Comparison of ENCODE assay signal across 9 cellular contexts in the genomic region with DNA sequence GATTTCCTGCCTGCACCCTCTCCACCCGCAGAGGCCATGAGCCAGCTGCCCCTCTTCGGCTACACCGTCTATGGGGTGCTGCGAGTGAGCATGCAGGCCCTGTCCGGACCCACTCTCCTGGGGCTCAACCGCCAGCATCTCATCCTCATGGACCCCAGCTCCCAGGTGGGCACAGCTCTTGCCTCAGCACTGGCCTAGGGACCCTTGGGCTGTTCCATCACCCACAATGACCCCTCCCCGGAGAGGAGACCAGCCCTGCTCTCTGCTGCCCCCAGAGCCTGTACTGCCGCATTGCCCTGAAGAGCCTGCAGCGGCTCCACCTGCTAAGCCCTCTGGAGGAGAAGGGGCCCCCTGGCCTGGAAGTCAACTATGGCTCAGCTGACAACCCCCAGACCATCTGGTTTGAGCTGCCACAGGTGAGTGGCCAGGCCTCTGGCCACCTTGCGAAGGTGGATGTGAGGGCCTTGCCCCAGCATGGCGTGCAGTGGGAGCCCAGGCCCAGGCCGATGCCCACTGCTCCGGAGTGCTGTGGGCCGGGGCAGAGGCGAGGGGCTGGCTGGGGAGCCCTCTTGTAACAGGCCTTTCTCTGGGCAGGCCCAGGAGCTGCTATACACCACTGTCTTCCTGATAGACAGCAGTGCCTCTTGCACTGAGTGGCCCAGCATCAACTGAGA. TPM values are rescaled to one million over a fixed set of nuclear protein-coding genes. Genes with fewer than 3 reads are reported as not detected.
DNase-seq lines count a peak whose midpoint lies in the region; ATAC-seq and TF ChIP-seq lines count a peak whose summit lies in the region.
"Had no signal": no experiment of that assay in that cellular context is flagged by ENCODE, and none has a peak within 500 bp of the region (broad histone marks: within the 10 kb centered on the region; RNA-seq: fewer than 3 reads in every experiment).

No MANE protein-coding gene starts in this region.

- H3K36me3 Mint-ChIP-seq in CD4-positive, alpha-beta T cell (ENCODE audit: low read depth): peaks cover 4% of the 10 kb centered on the region
- H3K36me3 Mint-ChIP-seq in H9 (ENCODE audit: insufficient read depth in 1 of 3, low read depth in 3 of 3): peaks cover 0 to 15% (median 2%) of the 10 kb centered on the region in 3 experiments; a peak in 3 of 7 replicates
- H3K36me3 Mint-ChIP-seq in stimulated activated memory B cell treated with anti-CD40 and anti-IgM and Interleukin-4, amounts not matched to agents 10 μg/mL and 1 μg/mL and 100 μg/mL, for 72 hours: no peaks in the 10 kb centered on the region

- H3K27ac ChIP-seq in CD4-positive, alpha-beta T cell (ENCODE audit: low read depth, low read length): no peak overlapping the region
- H3K27ac ChIP-seq in H9 (ENCODE audit: insufficient read length, low read depth, low read length) (no peak overlapping the region), VCaP (no peak overlapping the region)

- no peaks in the 10 kb centered on the region for H4K20me1 ChIP-seq in H9 (ENCODE audit: control insufficient read depth, insufficient read depth, insufficient read length)

- H2BK120ac ChIP-seq in H9 (ENCODE audit: low read depth, low read length, poor library complexity, severe bottlenecking): no peak overlapping the region

- no peak overlapping the region for H3K27ac Mint-ChIP-seq in CD4-positive, alpha-beta T cell
- H3K27ac Mint-ChIP-seq in H9: no peak overlapping the region
- H3K27ac Mint-ChIP-seq in stimulated activated memory B cell treated with anti-CD40 and anti-IgM and Interleukin-4, amounts not matched to agents 10 μg/mL and 1 μg/mL and 100 μg/mL, for 72 hours: no peak overlapping the region

- H3K4me3 Mint-ChIP-seq in CD4-positive, alpha-beta T cell: no peak overlapping the region
- no peak overlapping the region for H3K4me3 Mint-ChIP-seq in H9
- H3K4me3 Mint-ChIP-seq in stimulated activated memory B cell treated with anti-CD40 and anti-IgM and Interleukin-4, amounts not matched to agents 10 μg/mL and 1 μg/mL and 100 μg/mL, for 72 hours: no peak overlapping the region

- H3K23ac ChIP-seq in H9 (ENCODE audit: insufficient read length, low read depth, low read length): no peak overlapping the region

- no CpG with 5 or more reads among the region's 15 CpGs for WGBS in H9 (ENCODE audit: extremely low coverage, insufficient read length, low lambda C conversion rate)

- no peak overlapping the region for H3K4me2 ChIP-seq in H9 (ENCODE audit: insufficient read depth, insufficient read length, low read length)

- no peaks in the 10 kb centered on the region for H3K9me3 Mint-ChIP-seq in CD4-positive, alpha-beta T cell
- H3K9me3 Mint-ChIP-seq in H9: no peaks in the 10 kb centered on the region
- H3K9me3 Mint-ChIP-seq in stimulated activated memory B cell treated with anti-CD40 and anti-IgM and Interleukin-4, amounts not matched to agents 10 μg/mL and 1 μg/mL and 100 μg/mL, for 72 hours: no peaks in the 10 kb centered on the region

- no peak overlapping the region for H2BK5ac ChIP-seq in H9 (ENCODE audit: insufficient read length, low read length)

- H3K9me3 ChIP-seq in CD4-positive, alpha-beta T cell (ENCODE audit: control insufficient read depth, low read length): no peaks in the 10 kb centered on the region
- H3K9me3 ChIP-seq in H9 (ENCODE audit: control insufficient read depth, low read depth, low read length): no peaks in the 10 kb centered on the region

- CTCF ChIA-PET in CD4-positive, alpha-beta T cell (lab: Charles Lee): no interaction called here

- H2AFZ ChIP-seq in H9 (ENCODE audit: low read length): no peak overlapping the region

- H2AK5ac ChIP-seq in H9 (ENCODE audit: insufficient read length, low read length): no peak overlapping the region

- TF ChIP-seq CTCF in CD4-positive, alpha-beta T cell (IDR thresholded peaks at IDR 0.05): peak; percentile 26
- TF ChIP-seq CTCF in H9 (conservative IDR thresholded peaks at IDR 0.05) (peak; percentile 90), VCaP (conservative IDR thresholded peaks at IDR 0.05) (peak; percentile 71)

- H3K4ac ChIP-seq in H9 (ENCODE audit: low read depth, low read length): no peak overlapping the region

- no peaks in the 10 kb centered on the region for H3K23me2 ChIP-seq in H9 (ENCODE audit: insufficient read length, low read depth, low read length, poor library complexity, severe bottlenecking)

- no peak overlapping the region for H4K91ac ChIP-seq in H9 (ENCODE audit: insufficient read length, low read depth, low read length)

- H3K79me1 ChIP-seq in H9 (ENCODE audit: insufficient read depth, low read depth, low read length, poor library complexity, severe bottlenecking): no peaks in the 10 kb centered on the region

- no peak overlapping the region for H2BK15ac ChIP-seq in H9 (ENCODE audit: low read depth, low read length)

- no peaks in the 10 kb centered on the region for H3K4me1 Mint-ChIP-seq in CD4-positive, alpha-beta T cell (ENCODE audit: low read depth)
- H3K4me1 Mint-ChIP-seq in H9: no peaks in the 10 kb centered on the region
- no peaks in the 10 kb centered on the region for H3K4me1 Mint-ChIP-seq in stimulated activated memory B cell treated with anti-CD40 and anti-IgM and Interleukin-4, amounts not matched to agents 10 μg/mL and 1 μg/mL and 100 μg/mL, for 72 hours

- H3K27me3 ChIP-seq in CD4-positive, alpha-beta T cell (ENCODE audit: control insufficient read depth, insufficient read depth, low read length): no peaks in the 10 kb centered on the region
- H3K27me3 ChIP-seq in H9 (ENCODE audit: insufficient read depth, low read length): no peaks in the 10 kb centered on the region; the same call in 1 of the 2 replicates

- H2BK12ac ChIP-seq in H9 (ENCODE audit: insufficient read length, low read depth, low read length): no peak overlapping the region

- H3K79me2 ChIP-seq in H9 (ENCODE audit: insufficient read depth, low read length): no peaks in the 10 kb centered on the region

- POLR2A ChIA-PET in CD4-positive, alpha-beta T cell (lab: Charles Lee): no interaction called here

- H3T11ph ChIP-seq in H9 (ENCODE audit: low read length): no peak overlapping the region

- H3K14ac ChIP-seq in H9 (ENCODE audit: insufficient read depth, low read length): no peak overlapping the region

- H3K27me3 Mint-ChIP-seq in CD4-positive, alpha-beta T cell: no peaks in the 10 kb centered on the region
- H3K27me3 Mint-ChIP-seq in H9 (ENCODE audit: low read depth): peaks cover 8% of the 10 kb centered on the region
- H3K27me3 Mint-ChIP-seq in stimulated activated memory B cell treated with anti-CD40 and anti-IgM and Interleukin-4, amounts not matched to agents 10 μg/mL and 1 μg/mL and 100 μg/mL, for 72 hours: no peaks in the 10 kb centered on the region

- H2BK20ac ChIP-seq in H9 (ENCODE audit: low read depth, low read length, poor library complexity, severe bottlenecking): no peak overlapping the region

- H4K5ac ChIP-seq in H9 (ENCODE audit: insufficient read length, low read depth, low read length): no peak overlapping the region

- no peak for DNase-seq in CD4-positive, alpha-beta T cell
- peak; percentile 87 for DNase-seq in H9
- peak in 36 of 42 donors; percentile 30 to 77 (median 58) for DNase-seq in head of caudate nucleus
- no peak for DNase-seq in NCI-H510A treated with DMSO at 0.1 percent for 48 hours (lab: John Stamatoyannopoulos, UW)

- H4K8ac ChIP-seq in H9 (replicated peaks; ENCODE audit: insufficient read length, low read depth, low read length): no peak overlapping the region

- no peak overlapping the region for H3K56ac ChIP-seq in H9 (ENCODE audit: insufficient read length, low read depth, low read length)

- no peaks in the 10 kb centered on the region for H3K4me1 ChIP-seq in H9 (ENCODE audit: insufficient read depth, low read length)

- intact Hi-C loops in CD4-positive, alpha-beta T cell (cut with DNase I, micrococcal nuclease): no loop called here
- intact Hi-C loops in head of caudate nucleus (cut with DNase I): no loop called here

- no peak overlapping the region for H3K18ac ChIP-seq in H9 (ENCODE audit: insufficient read length, low read depth, low read length)

- peak; percentile 59 for ATAC-seq in CD4-positive, alpha-beta T cell (ENCODE audit: poor library complexity)
- ATAC-seq in stimulated activated memory B cell treated with anti-CD40 and anti-IgM and Interleukin-4, amounts not matched to agents 10 μg/mL and 1 μg/mL and 100 μg/mL, for 72 hours: peak; percentile 53
- ATAC-seq in GM18498 (IDR thresholded peaks at IDR 0.05; ENCODE audit: unreplicated experiment): no peak
- no peak for ATAC-seq in HG02642 (IDR thresholded peaks at IDR 0.05; ENCODE audit: poor library complexity, unreplicated experiment)

- H3K9ac ChIP-seq in H9 (ENCODE audit: extremely low read depth, insufficient read length, low read length): no peak overlapping the region

RNA-seq across cellular contexts. Expression of gene SMIM5, which starts 7.3 kb away (rescaled TPM):
- 1 to 10 TPM in 1 of 2 experiments, under 1 TPM in 1; 0.75 to 1.3 TPM for total RNA-seq in CD4-positive, alpha-beta T cell
- total RNA-seq in H9 (2021): 0.20 and 0.24 TPM in 2 replicates
- total RNA-seq: M059J had no signal

RNA-seq across cellular contexts. Expression of gene MYO15B, which starts 38.4 kb away (rescaled TPM):
- 100 to 1,000 TPM; 202 to 209 TPM for total RNA-seq in CD4-positive, alpha-beta T cell
- 35.3 and 41.9 TPM in 2 replicates for total RNA-seq in H9 (2021)

RNA-seq across cellular contexts. Expression of gene RECQL5, which starts 41.0 kb away (rescaled TPM):
- 10 to 100 TPM; 16.4 to 17.7 TPM for total RNA-seq in CD4-positive, alpha-beta T cell
- 40.0 and 40.1 TPM in 2 replicates for total RNA-seq in H9 (2021)

RNA-seq across cellular contexts. Expression of gene SAP30BP, which starts 41.2 kb away (rescaled TPM):
- 100 to 1,000 TPM; 209 to 227 TPM for total RNA-seq in CD4-positive, alpha-beta T cell
- 82.6 and 89.7 TPM in 2 replicates for total RNA-seq in H9 (2021)

Comparison
In these comparisons a context has a peak if more than half of its experiments do, and no peak if none do; other contexts are left out.
1. ATAC-seq: peak in CD4-positive, alpha-beta T cell (single experiment) and stimulated activated memory B cell treated with anti-CD40 and anti-IgM and Interleukin-4, amounts not matched to agents 10 μg/mL and 1 μg/mL and 100 μg/mL, for 72 hours (single experiment); none in GM18498 (single experiment) and HG02642 (single experiment).
2. DNase-seq: peak in H9 (single experiment) and head of caudate nucleus (36 of 42); none in CD4-positive, alpha-beta T cell (0 of 10) and NCI-H510A treated with DMSO at 0.1 percent for 48 hours (single experiment).
3. CTCF ChIP-seq: peak in every context shown above with its lines; median percentile 90 in H9; 71 in VCaP; 26 in CD4-positive, alpha-beta T cell.